Comparison of ENCODE assay signal across 15 cellular contexts in the genomic region with DNA sequence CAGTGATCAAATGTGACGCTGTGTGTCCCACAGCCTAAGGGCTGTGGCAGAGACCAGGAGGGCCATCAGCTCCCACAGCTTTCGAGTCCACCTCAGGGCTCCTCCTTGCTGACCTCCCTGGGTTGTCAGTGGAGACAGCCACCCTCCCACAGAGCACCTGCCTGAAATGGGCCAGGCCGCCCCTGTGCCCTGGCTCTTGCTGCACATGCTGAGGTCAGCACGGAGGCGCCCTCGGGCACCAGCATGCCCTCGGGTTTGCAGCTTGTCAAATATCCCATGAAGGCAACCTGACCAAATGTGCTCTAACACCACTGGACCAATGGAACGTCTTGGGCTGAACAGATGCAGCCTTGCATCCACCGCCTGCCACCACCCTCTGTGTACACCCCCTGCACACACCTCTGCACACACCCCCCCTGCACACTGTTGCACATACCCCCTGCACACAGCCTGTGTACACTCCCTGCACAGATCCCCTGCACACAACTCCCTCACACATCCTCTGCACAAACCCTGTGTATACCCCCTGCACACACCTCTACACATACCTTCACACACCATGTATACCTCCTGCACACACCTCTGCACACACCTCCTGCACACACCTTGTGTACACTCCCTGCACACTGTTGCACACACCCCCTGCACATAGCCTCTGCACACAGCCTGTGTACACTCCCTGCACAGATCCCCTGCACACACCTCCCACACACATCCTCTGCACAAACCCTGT. TPM values are rescaled to one million over a fixed set of nuclear protein-coding genes. Genes with fewer than 3 reads are reported as not detected.
DNase-seq lines count a peak whose midpoint lies in the region; ATAC-seq and TF ChIP-seq lines count a peak whose summit lies in the region.
"Had no signal": no experiment of that assay in that cellular context is flagged by ENCODE, and none has a peak within 500 bp of the region (broad histone marks: within the 10 kb centered on the region; RNA-seq: fewer than 3 reads in every experiment).

No MANE protein-coding gene starts in this region.

- no peaks in the 10 kb centered on the region for H3K9me3 Mint-ChIP-seq in activated CD4-positive, alpha-beta T cell treated with anti-CD3 and anti-CD28 coated beads, Interleukin-2, amount 10 ng/mL, durations not matched to agents 24 days and 14 days
- H3K9me3 Mint-ChIP-seq in WTC11, result peaks cover 4% of the 10 kb centered on the region
- H3K9me3 Mint-ChIP-seq: CD8-positive, alpha-beta T cell had no signal

- intact Hi-C loops in activated CD4-positive, alpha-beta T cell treated with anti-CD3 and anti-CD28 coated beads, Interleukin-2, amount 10 ng/mL, durations not matched to agents 24 days and 14 days (cut with micrococcal nuclease), result loop anchor here (5.0 kb wide), 3 partner anchors 82 to 338 kb away; a partner anchor contains a TSS
- intact Hi-C loops in posterior vena cava (cut with DNase I), result no loop called here

- peaks cover 6% of the 10 kb centered on the region for H3K27me3 Mint-ChIP-seq in activated CD4-positive, alpha-beta T cell treated with anti-CD3 and anti-CD28 coated beads, Interleukin-2, amount 10 ng/mL, durations not matched to agents 24 days and 14 days
- H3K27me3 Mint-ChIP-seq in WTC11 (ENCODE audit: low read depth), result no peaks in the 10 kb centered on the region

- H3K4me3 Mint-ChIP-seq in activated CD4-positive, alpha-beta T cell treated with anti-CD3 and anti-CD28 coated beads, Interleukin-2, amount 10 ng/mL, durations not matched to agents 24 days and 14 days, result peak overlapping the region; percentile 87
- peak overlapping the region; percentile 69; the same call in 1 of the 2 replicates for H3K4me3 Mint-ChIP-seq in WTC11

- peak overlapping the region; percentile 26 for H3K27ac Mint-ChIP-seq in activated CD4-positive, alpha-beta T cell treated with anti-CD3 and anti-CD28 coated beads, Interleukin-2, amount 10 ng/mL, durations not matched to agents 24 days and 14 days
- H3K27ac Mint-ChIP-seq in WTC11, result no peak overlapping the region
- H3K27ac Mint-ChIP-seq: CD8-positive, alpha-beta T cell; stimulated activated memory B cell treated with anti-CD40 and anti-IgM and Interleukin-4, amounts not matched to agents 10 μg/mL and 1 μg/mL and 100 μg/mL, for 72 hours had no signal

- ATAC-seq in WTC11 (no peak), left lobe of liver (no peak), HG02970 (IDR thresholded peaks at IDR 0.05; ENCODE audit: low FRiP score, unreplicated experiment) (no peak), GM19035 (IDR thresholded peaks at IDR 0.05; ENCODE audit: unreplicated experiment) (no peak)
- ATAC-seq: CD8-positive, alpha-beta T cell; stimulated activated memory B cell treated with anti-CD40 and anti-IgM and Interleukin-4, amounts not matched to agents 10 μg/mL and 1 μg/mL and 100 μg/mL, for 72 hours had no signal

- no peak for DNase-seq in activated CD4-positive, alpha-beta T cell treated with anti-CD3 and anti-CD28 coated beads, Interleukin-2, amount 10 ng/mL, durations not matched to agents 24 days and 14 days
- no peak for DNase-seq in activated CD4-positive, alpha-beta T cell treated with anti-CD3 and anti-CD28 coated beads for 1 hour
- DNase-seq in WTC11 (ENCODE audit: low spot score) (no peak), left lobe of liver (ENCODE audit: low spot score) (peak; percentile 15), posterior vena cava (ENCODE audit: low spot score) (peak; percentile 62), foreskin melanocyte (no peak)
- DNase-seq: activated CD4-positive, CD25-positive, alpha-beta regulatory T cell treated with anti-CD3 and anti-CD28 coated beads, Interleukin-2, amount 50 U/mL, for 72 hours; DMS79 treated with DMSO at 0.1 percent for 48 hours; lower lobe of right lung; NCI-H446 treated with DMSO at 0.1 percent for 48 hours had no signal

- peaks cover 38% of the 10 kb centered on the region for H3K4me1 Mint-ChIP-seq in activated CD4-positive, alpha-beta T cell treated with anti-CD3 and anti-CD28 coated beads, Interleukin-2, amount 10 ng/mL, durations not matched to agents 24 days and 14 days
- peaks cover 24% of the 10 kb centered on the region for H3K4me1 Mint-ChIP-seq in WTC11

- H3K36me3 Mint-ChIP-seq in activated CD4-positive, alpha-beta T cell treated with anti-CD3 and anti-CD28 coated beads, Interleukin-2, amount 10 ng/mL, durations not matched to agents 24 days and 14 days (ENCODE audit: low read depth), result peaks cover 12% of the 10 kb centered on the region
- H3K36me3 Mint-ChIP-seq in WTC11, result peaks cover 13% of the 10 kb centered on the region
- H3K36me3 Mint-ChIP-seq: activated naive CD8-positive, alpha-beta T cell had no signal

- no peak for TF ChIP-seq CTCF in WTC11 (IDR thresholded peaks at IDR 0.05)

- CTCF ChIA-PET in WTC11 (lab: Charles Lee), result no interaction called here

- POLR2A ChIA-PET in WTC11 (lab: Charles Lee), result no interaction called here

TF ChIP-seq in WTC11, 78 proteins besides CTCF, POLR2A, EP300 and RAD21:
- TF ChIP-seq SOX15 (CRISPR knock-in tag; IDR thresholded peaks at IDR 0.05), result no peak
- no peak for TF ChIP-seq NR3C1 (CRISPR knock-in tag; conservative IDR thresholded peaks at IDR 0.05; ENCODE audit: low read depth)
- TF ChIP-seq CBFB (CRISPR knock-in tag; IDR thresholded peaks at IDR 0.05; ENCODE audit: low read depth), result no peak
- TF ChIP-seq SMAD3 (CRISPR knock-in tag; IDR thresholded peaks at IDR 0.05; ENCODE audit: borderline replicate concordance), result no peak
- TF ChIP-seq ESRRA (CRISPR knock-in tag; IDR thresholded peaks at IDR 0.05; ENCODE audit: borderline replicate concordance), result no peak
- TF ChIP-seq, protein P1, sequence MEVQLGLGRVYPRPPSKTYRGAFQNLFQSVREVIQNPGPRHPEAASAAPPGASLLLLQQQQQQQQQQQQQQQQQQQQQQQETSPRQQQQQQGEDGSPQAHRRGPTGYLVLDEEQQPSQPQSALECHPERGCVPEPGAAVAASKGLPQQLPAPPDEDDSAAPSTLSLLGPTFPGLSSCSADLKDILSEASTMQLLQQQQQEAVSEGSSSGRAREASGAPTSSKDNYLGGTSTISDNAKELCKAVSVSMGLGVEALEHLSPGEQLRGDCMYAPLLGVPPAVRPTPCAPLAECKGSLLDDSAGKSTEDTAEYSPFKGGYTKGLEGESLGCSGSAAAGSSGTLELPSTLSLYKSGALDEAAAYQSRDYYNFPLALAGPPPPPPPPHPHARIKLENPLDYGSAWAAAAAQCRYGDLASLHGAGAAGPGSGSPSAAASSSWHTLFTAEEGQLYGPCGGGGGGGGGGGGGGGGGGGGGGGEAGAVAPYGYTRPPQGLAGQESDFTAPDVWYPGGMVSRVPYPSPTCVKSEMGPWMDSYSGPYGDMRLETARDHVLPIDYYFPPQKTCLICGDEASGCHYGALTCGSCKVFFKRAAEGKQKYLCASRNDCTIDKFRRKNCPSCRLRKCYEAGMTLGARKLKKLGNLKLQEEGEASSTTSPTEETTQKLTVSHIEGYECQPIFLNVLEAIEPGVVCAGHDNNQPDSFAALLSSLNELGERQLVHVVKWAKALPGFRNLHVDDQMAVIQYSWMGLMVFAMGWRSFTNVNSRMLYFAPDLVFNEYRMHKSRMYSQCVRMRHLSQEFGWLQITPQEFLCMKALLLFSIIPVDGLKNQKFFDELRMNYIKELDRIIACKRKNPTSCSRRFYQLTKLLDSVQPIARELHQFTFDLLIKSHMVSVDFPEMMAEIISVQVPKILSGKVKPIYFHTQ (CRISPR knock-in tag; IDR thresholded peaks at IDR 0.05), result no peak
- no peak for TF ChIP-seq NFE2L1 (CRISPR knock-in tag; IDR thresholded peaks at IDR 0.05)
- TF ChIP-seq ZNF121 (CRISPR knock-in tag; IDR thresholded peaks at IDR 0.05), result no peak
- TF ChIP-seq FOXK1 (CRISPR knock-in tag; IDR thresholded peaks at IDR 0.05), result no peak

RNA-seq across cellular contexts. Expression of a gene that starts 2.0 kb away (rescaled TPM):
- total RNA-seq in activated CD4-positive, alpha-beta T cell treated with anti-CD3 and anti-CD28 coated beads, Interleukin-2, amount 10 ng/mL, durations not matched to agents 24 days and 14 days, result 33.2 and 36.0 TPM in 2 replicates
- 26.6 to 29.9 TPM (median 29.2 TPM) in 3 replicates for total RNA-seq in WTC11 (2021)
- 4.7 TPM for total RNA-seq in left lobe of liver
- total RNA-seq in posterior vena cava, result 1 to 10 TPM; 1.9 to 2.4 TPM

Comparison
In these comparisons a context has a peak if more than half of its experiments do, and no peak if none do; other contexts are left out.
1. DNase-seq: peak in left lobe of liver (single experiment) and posterior vena cava (single experiment); none in activated CD4-positive, alpha-beta T cell treated with anti-CD3 and anti-CD28 coated beads, Interleukin-2, amount 10 ng/mL, durations not matched to agents 24 days and 14 days (single experiment), activated CD4-positive, alpha-beta T cell treated with anti-CD3 and anti-CD28 coated beads for 1 hour (single experiment), WTC11 (single experiment) and foreskin melanocyte (single experiment).